19 cellular contexts compared by ENCODE assay signal in the genomic region with DNA sequence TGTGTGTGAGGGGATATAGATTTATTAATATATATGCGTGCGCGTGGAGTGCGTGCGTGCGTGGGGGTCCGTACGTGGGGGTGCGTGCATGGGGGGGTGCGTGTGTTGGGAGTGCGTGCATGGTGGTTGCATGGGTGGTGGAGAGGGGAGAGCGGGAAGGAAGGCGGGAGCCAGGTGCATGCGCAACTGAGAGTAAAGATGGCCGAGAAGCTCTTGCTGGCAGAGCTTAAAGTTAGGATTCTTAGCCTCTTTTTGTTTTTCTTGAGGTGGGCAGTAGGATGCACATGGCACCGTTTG. TPM values are rescaled to one million over a fixed set of nuclear protein-coding genes. Genes with fewer than 3 reads are reported as not detected.
A peak's percentile ranks its signal among the peaks of the same experiment; 100 is the strongest.
DNase-seq lines count a peak whose midpoint lies in the region; ATAC-seq, FAIRE-seq and TF ChIP-seq lines count a peak whose summit lies in the region.
"Had no signal": no experiment of that assay in that cellular context is flagged by ENCODE, and none has a peak within 500 bp of the region (broad histone marks: within the 10 kb centered on the region; RNA-seq: fewer than 3 reads in every experiment).

No MANE protein-coding gene starts in this region.

- H3K36me3 Mint-ChIP-seq in activated CD8-positive, alpha-beta T cell treated with anti-CD3 and anti-CD28 coated beads for 36 hours (ENCODE audit: low read depth), result no peaks in the 10 kb centered on the region
- no peaks in the 10 kb centered on the region for H3K36me3 Mint-ChIP-seq in activated CD8-positive, alpha-beta T cell treated with anti-CD3 and anti-CD28 coated beads, Interleukin-2, amount 10 ng/mL, durations not matched to agents 7 days and 5 days (ENCODE audit: low read depth)
- no peaks in the 10 kb centered on the region for H3K36me3 Mint-ChIP-seq in stimulated activated effector memory CD8-positive, alpha-beta T cell treated with anti-CD3 and anti-CD28 coated beads, Interleukin-12 subunit alpha, Interleukin-12 subunit beta, amount 100 ng/mL, for 72 hours

- peak overlapping the region; percentile 68 for H3K4me3 ChIP-seq in bronchial epithelial cell (ENCODE audit: low read depth, low read length)
- H3K4me3 ChIP-seq in psoas muscle, result no peak overlapping the region
- H3K4me3 ChIP-seq: K562 had no signal

- H3K36me3 ChIP-seq in bronchial epithelial cell (ENCODE audit: control insufficient read depth, insufficient read depth, low read length) (peaks cover 2% of the 10 kb centered on the region), psoas muscle (ENCODE audit: insufficient read depth in 1 of 2, low read depth in 1 of 2) (no peaks in the 10 kb centered on the region)
- H3K36me3 ChIP-seq: lower lobe of right lung, neutrophil, WERI-Rb-1 had no signal

- TF ChIP-seq CTCF in activated CD8-positive, alpha-beta T cell treated with anti-CD3 and anti-CD28 coated beads for 36 hours (IDR thresholded peaks at IDR 0.05), result no peak
- TF ChIP-seq CTCF in bronchial epithelial cell (IDR thresholded peaks at IDR 0.05; ENCODE audit: insufficient read depth, low read length, severe bottlenecking), result no peak
- TF ChIP-seq CTCF in psoas muscle (IDR thresholded peaks at IDR 0.05), result no peak

- peaks cover 4% of the 10 kb centered on the region for H3K4me1 ChIP-seq in psoas muscle
- H3K4me1 ChIP-seq: lower lobe of right lung had no signal

- no peak overlapping the region for H3K27ac ChIP-seq in psoas muscle
- H3K27ac ChIP-seq: lower lobe of right lung, neutrophil, WERI-Rb-1 had no signal

- H3K9me3 ChIP-seq in psoas muscle, result no peaks in the 10 kb centered on the region
- H3K9me3 ChIP-seq: lower lobe of right lung, neutrophil had no signal

- no peak overlapping the region for H3K27ac Mint-ChIP-seq in activated CD8-positive, alpha-beta T cell treated with anti-CD3 and anti-CD28 coated beads for 36 hours
- H3K27ac Mint-ChIP-seq in activated CD8-positive, alpha-beta T cell treated with anti-CD3 and anti-CD28 coated beads, Interleukin-2, amount 10 ng/mL, durations not matched to agents 7 days and 5 days, result no peak overlapping the region
- no peak overlapping the region for H3K27ac Mint-ChIP-seq in stimulated activated effector memory CD8-positive, alpha-beta T cell treated with anti-CD3 and anti-CD28 coated beads, Interleukin-12 subunit alpha, Interleukin-12 subunit beta, amount 100 ng/mL, for 72 hours

- peaks cover 3% of the 10 kb centered on the region for H3K4me1 Mint-ChIP-seq in activated CD8-positive, alpha-beta T cell treated with anti-CD3 and anti-CD28 coated beads for 36 hours (ENCODE audit: low read depth)
- H3K4me1 Mint-ChIP-seq in activated CD8-positive, alpha-beta T cell treated with anti-CD3 and anti-CD28 coated beads, Interleukin-2, amount 10 ng/mL, durations not matched to agents 7 days and 5 days (ENCODE audit: low read depth), result no peaks in the 10 kb centered on the region
- H3K4me1 Mint-ChIP-seq in stimulated activated effector memory CD8-positive, alpha-beta T cell treated with anti-CD3 and anti-CD28 coated beads, Interleukin-12 subunit alpha, Interleukin-12 subunit beta, amount 100 ng/mL, for 72 hours, result peaks cover 6% of the 10 kb centered on the region

- no peak for DNase-seq in activated CD8-positive, alpha-beta T cell treated with anti-CD3 and anti-CD28 coated beads for 36 hours
- no peak for DNase-seq in activated CD8-positive, alpha-beta T cell treated with anti-CD3 and anti-CD28 coated beads, Interleukin-2, amount 10 ng/mL, durations not matched to agents 7 days and 5 days
- DNase-seq in bronchial epithelial cell (ENCODE audit: low read depth) (no peak), iPS-NIHi11 (ENCODE audit: low spot score) (peak; percentile 8), psoas muscle (no peak), amniotic stem cell (lab: John Stamatoyannopoulos, UW) (no peak)
- no peak for DNase-seq in stimulated activated effector memory CD8-positive, alpha-beta T cell treated with anti-CD3 and anti-CD28 coated beads, Interleukin-12 subunit alpha, Interleukin-12 subunit beta, amount 100 ng/mL, for 72 hours (ENCODE audit: low spot score in 2 of 2)
- DNase-seq in activated effector memory CD4-positive, alpha-beta T cell treated with anti-CD3 and anti-CD28 coated beads, Interleukin-2, amount 50 U/mL, for 16 hours, result no peak
- DNase-seq: activated CD8-positive, alpha-beta memory T cell treated with anti-CD3 and anti-CD28 coated beads, Interleukin-2, amount 50 U/mL, for 4 hours; lower lobe of right lung; NCI-H1105; stimulated activated naive CD8-positive, alpha-beta T cell treated with anti-CD3 and anti-CD28 coated beads, Interleukin-15, amount 100 ng/mL, for 72 hours; SW 1271; WERI-Rb-1 had no signal

- POLR2A ChIA-PET in activated CD8-positive, alpha-beta T cell treated with anti-CD3 and anti-CD28 coated beads for 36 hours (lab: Charles Lee), result no interaction called here
- POLR2A ChIA-PET in activated CD8-positive, alpha-beta T cell treated with anti-CD3 and anti-CD28 coated beads, Interleukin-2, amount 10 ng/mL, durations not matched to agents 7 days and 5 days (lab: Charles Lee), result no interaction called here

- H3K27me3 Mint-ChIP-seq in activated CD8-positive, alpha-beta T cell treated with anti-CD3 and anti-CD28 coated beads for 36 hours, result peaks cover 8% of the 10 kb centered on the region
- H3K27me3 Mint-ChIP-seq in activated CD8-positive, alpha-beta T cell treated with anti-CD3 and anti-CD28 coated beads, Interleukin-2, amount 10 ng/mL, durations not matched to agents 7 days and 5 days (ENCODE audit: low read depth), result peaks cover 5% of the 10 kb centered on the region

- intact Hi-C loops in activated CD8-positive, alpha-beta T cell treated with anti-CD3 and anti-CD28 coated beads for 36 hours (cut with micrococcal nuclease), result no loop called here
- intact Hi-C loops in psoas muscle (cut with DNase I), result no loop called here

- peak overlapping the region; percentile 47 for H3K4me3 Mint-ChIP-seq in activated CD8-positive, alpha-beta T cell treated with anti-CD3 and anti-CD28 coated beads for 36 hours
- no peak overlapping the region for H3K4me3 Mint-ChIP-seq in activated CD8-positive, alpha-beta T cell treated with anti-CD3 and anti-CD28 coated beads, Interleukin-2, amount 10 ng/mL, durations not matched to agents 7 days and 5 days
- peak overlapping the region; percentile 34 for H3K4me3 Mint-ChIP-seq in stimulated activated effector memory CD8-positive, alpha-beta T cell treated with anti-CD3 and anti-CD28 coated beads, Interleukin-12 subunit alpha, Interleukin-12 subunit beta, amount 100 ng/mL, for 72 hours

- CTCF ChIA-PET in activated CD8-positive, alpha-beta T cell treated with anti-CD3 and anti-CD28 coated beads for 36 hours (lab: Charles Lee), result no interaction called here
- CTCF ChIA-PET in activated CD8-positive, alpha-beta T cell treated with anti-CD3 and anti-CD28 coated beads, Interleukin-2, amount 10 ng/mL, durations not matched to agents 7 days and 5 days (lab: Charles Lee), result no interaction called here

- H3K9me3 Mint-ChIP-seq in activated CD8-positive, alpha-beta T cell treated with anti-CD3 and anti-CD28 coated beads for 36 hours, result no peaks in the 10 kb centered on the region
- no peaks in the 10 kb centered on the region for H3K9me3 Mint-ChIP-seq in activated CD8-positive, alpha-beta T cell treated with anti-CD3 and anti-CD28 coated beads, Interleukin-2, amount 10 ng/mL, durations not matched to agents 7 days and 5 days (ENCODE audit: insufficient read depth)
- H3K9me3 Mint-ChIP-seq in stimulated activated effector memory CD8-positive, alpha-beta T cell treated with anti-CD3 and anti-CD28 coated beads, Interleukin-12 subunit alpha, Interleukin-12 subunit beta, amount 100 ng/mL, for 72 hours, result no peaks in the 10 kb centered on the region
- H3K9me3 Mint-ChIP-seq: stimulated activated naive CD8-positive, alpha-beta T cell treated with anti-CD3 and anti-CD28 coated beads, Interleukin-15, amount 100 ng/mL, for 72 hours had no signal

- WGBS in psoas muscle, 3 donors, result 49 to 57% (median 52%) methylated on average over 14 to 16 of the region's 16 CpGs

- no peak for ATAC-seq in activated CD8-positive, alpha-beta T cell treated with anti-CD3 and anti-CD28 coated beads for 36 hours
- ATAC-seq in activated CD8-positive, alpha-beta T cell treated with anti-CD3 and anti-CD28 coated beads, Interleukin-2, amount 10 ng/mL, durations not matched to agents 7 days and 5 days, result no peak
- ATAC-seq in stimulated activated effector memory CD8-positive, alpha-beta T cell treated with anti-CD3 and anti-CD28 coated beads, Interleukin-12 subunit alpha, Interleukin-12 subunit beta, amount 100 ng/mL, for 72 hours, result no peak
- ATAC-seq in psoas muscle, result no peak
- ATAC-seq: K562; lower lobe of right lung; stimulated activated naive CD8-positive, alpha-beta T cell treated with anti-CD3 and anti-CD28 coated beads, Interleukin-15, amount 100 ng/mL, for 72 hours had no signal

- no peak for FAIRE-seq in bronchial epithelial cell (lab: Jason Lieb, UNC)
- FAIRE-seq: endothelial cell of umbilical vein, K562 had no signal

- H3K27me3 ChIP-seq in bronchial epithelial cell (ENCODE audit: control insufficient read depth, insufficient read depth, low read length) (no peaks in the 10 kb centered on the region), psoas muscle (ENCODE audit: insufficient read depth in 3 of 3, low read length in 2 of 3) (peaks cover 0 to 22% (median 0%) of the 10 kb centered on the region in 3 donors)

RNA-seq across cellular contexts. Expression of gene TEX13B, which starts 45.8 kb away (rescaled TPM):
- total RNA-seq in activated CD8-positive, alpha-beta T cell treated with anti-CD3 and anti-CD28 coated beads for 36 hours, result not detected
- not detected for total RNA-seq in activated CD8-positive, alpha-beta T cell treated with anti-CD3 and anti-CD28 coated beads, Interleukin-2, amount 10 ng/mL, durations not matched to agents 7 days and 5 days
- not detected in 2 replicates for total RNA-seq in bronchial epithelial cell
- not detected for total RNA-seq in psoas muscle
- not detected for polyA plus RNA-seq in psoas muscle
- total RNA-seq: chondrocyte, endothelial cell of umbilical vein, K562, lower lobe of right lung, OCI-LY7 had no signal
- polyA plus RNA-seq: endothelial cell of umbilical vein, K562 had no signal
